Comparison of ENCODE assay signal across 14 cellular contexts in genomic region chr18:78519394-78520062, GRCh38.
DNase-seq lines count a peak whose midpoint lies in the region; ATAC-seq and TF ChIP-seq lines count a peak whose summit lies in the region.
"Had no signal": no experiment of that assay in that cellular context is flagged by ENCODE, and none has a peak within 500 bp of the region (broad histone marks: within the 10 kb centered on the region; RNA-seq: fewer than 3 reads in every experiment).

No MANE protein-coding gene starts in this region.

- peak overlapping the region; percentile 30 for H4K91ac ChIP-seq in mesenchymal stem cell (ENCODE audit: low read length)

- no peaks in the 10 kb centered on the region for H3K79me1 ChIP-seq in mesenchymal stem cell (replicated peaks; ENCODE audit: low read length, poor library complexity, severe bottlenecking)

- no peak overlapping the region for H4K8ac ChIP-seq in mesenchymal stem cell (ENCODE audit: low read length)

- H3K27me3 Mint-ChIP-seq in endodermal cell (ENCODE audit: insufficient read depth) (no peaks in the 10 kb centered on the region), osteocyte (ENCODE audit: unreplicated experiment) (no peaks in the 10 kb centered on the region)
- H3K27me3 Mint-ChIP-seq: CD4-positive, CD25-positive, alpha-beta regulatory T cell had no signal

- H2BK5ac ChIP-seq in mesenchymal stem cell (ENCODE audit: low read depth, low read length, poor library complexity, severe bottlenecking): no peak overlapping the region

- no peaks in the 10 kb centered on the region for H3K9me3 ChIP-seq in WERI-Rb-1 (ENCODE audit: severe bottlenecking)
- no peaks in the 10 kb centered on the region for H3K9me3 ChIP-seq in endodermal cell (ENCODE audit: control insufficient read depth, low read length)
- H3K9me3 ChIP-seq in mesenchymal stem cell (ENCODE audit: control insufficient read depth, low read length): peaks cover 5% of the 10 kb centered on the region
- H3K9me3 ChIP-seq: BLaER1 treated with 17β-estradiol and CSF1 and Interleukin-3, amounts not matched to agents 10 nM and 100 nM; HAP-1 had no signal

- no peak overlapping the region for H2BK12ac ChIP-seq in mesenchymal stem cell (ENCODE audit: low read length in 2 of 2)

- DNase-seq in WERI-Rb-1: peak; percentile 5
- peak; percentile 12 for DNase-seq in endodermal cell
- DNase-seq in mesenchymal stem cell: no peak
- peak; percentile 53 for DNase-seq in osteocyte (ENCODE audit: extremely low spot score, unreplicated experiment)
- no peak for DNase-seq in GM13976 (ENCODE audit: low spot score)
- DNase-seq in D341Med (ENCODE audit: low spot score): no peak
- DNase-seq: ACHN; CD4-positive, CD25-positive, alpha-beta regulatory T cell; DMS 273 treated with DMSO at 0.1 percent for 48 hours had no signal

- no peak overlapping the region for H3K18ac ChIP-seq in mesenchymal stem cell (ENCODE audit: low read depth in 1 of 2, low read length in 2 of 2)

- H2BK15ac ChIP-seq in mesenchymal stem cell (ENCODE audit: low read depth, poor library complexity, severe bottlenecking): no peak overlapping the region

- in situ Hi-C loops in GM13976 (cut with MboI; ENCODE audit: low sequenced_read_pairs, unreplicated experiment): no loop called here

- H3K14ac ChIP-seq in mesenchymal stem cell (ENCODE audit: low read length in 2 of 2): no peak overlapping the region

- H2AFZ ChIP-seq in mesenchymal stem cell (ENCODE audit: low read depth, low read length): no peak overlapping the region
- H2AFZ ChIP-seq: GM23338 had no signal

- no peaks in the 10 kb centered on the region for H3K27me3 ChIP-seq in WERI-Rb-1 (ENCODE audit: insufficient read depth, low read depth, severe bottlenecking)
- no peaks in the 10 kb centered on the region for H3K27me3 ChIP-seq in endodermal cell (ENCODE audit: control insufficient read depth, insufficient read depth, low read length, poor library complexity, severe bottlenecking)
- no peaks in the 10 kb centered on the region for H3K27me3 ChIP-seq in mesenchymal stem cell (ENCODE audit: control insufficient read depth in 1 of 2, insufficient read depth in 1 of 2, low read length in 2 of 2)
- H3K27me3 ChIP-seq: BLaER1 treated with 17β-estradiol and CSF1 and Interleukin-3, amounts not matched to agents 10 nM and 100 nM had no signal

- H3K9me3 Mint-ChIP-seq in endodermal cell (no peaks in the 10 kb centered on the region), osteocyte (ENCODE audit: unreplicated experiment) (peaks cover 33% of the 10 kb centered on the region)

- H3K27ac ChIP-seq in WERI-Rb-1: no peak overlapping the region
- no peak overlapping the region for H3K27ac ChIP-seq in endodermal cell (ENCODE audit: low read depth, low read length)
- H3K27ac ChIP-seq in mesenchymal stem cell (ENCODE audit: low read length, poor library complexity, severe bottlenecking): no peak overlapping the region
- H3K27ac ChIP-seq: BLaER1 treated with 17β-estradiol and CSF1 and Interleukin-3, amounts not matched to agents 10 nM and 100 nM had no signal

- H3K4ac ChIP-seq in mesenchymal stem cell (ENCODE audit: low read depth in 1 of 2, low read length in 2 of 2): no peak overlapping the region

- no peak overlapping the region for H2BK120ac ChIP-seq in mesenchymal stem cell (ENCODE audit: low read depth, low read length)

- H3K36me3 ChIP-seq in WERI-Rb-1 (no peaks in the 10 kb centered on the region; the same call in 1 of the 2 replicates), endodermal cell (ENCODE audit: control insufficient read depth, insufficient read depth, low read length) (no peaks in the 10 kb centered on the region), mesenchymal stem cell (ENCODE audit: control insufficient read depth in 1 of 2, insufficient read depth in 2 of 2, low read depth in 1 of 2, low read length in 2 of 2) (no peaks in the 10 kb centered on the region)
- H3K36me3 ChIP-seq: BLaER1 treated with 17β-estradiol and CSF1 and Interleukin-3, amounts not matched to agents 10 nM and 100 nM; HAP-1 had no signal

- H3K23ac ChIP-seq in mesenchymal stem cell (ENCODE audit: low read length in 2 of 2): no peak overlapping the region

- ATAC-seq in HG02973 (IDR thresholded peaks at IDR 0.05; ENCODE audit: unreplicated experiment) (no peak), GM21619 (IDR thresholded peaks at IDR 0.05; ENCODE audit: unreplicated experiment) (no peak)
- ATAC-seq: GM23338 had no signal

- H3K4me2 ChIP-seq in mesenchymal stem cell (ENCODE audit: low read length, poor library complexity, severe bottlenecking): no peak overlapping the region
- H3K4me2 ChIP-seq: BLaER1 treated with 17β-estradiol and CSF1 and Interleukin-3, amounts not matched to agents 10 nM and 100 nM; GM23338 had no signal

- H3K9ac ChIP-seq in endodermal cell (ENCODE audit: extremely low read depth, low read length, poor library complexity, severe bottlenecking): no peak overlapping the region
- no peak overlapping the region for H3K9ac ChIP-seq in mesenchymal stem cell (ENCODE audit: low read length)
- H3K9ac ChIP-seq: BLaER1 treated with 17β-estradiol and CSF1 and Interleukin-3, amounts not matched to agents 10 nM and 100 nM had no signal

- H3K4me1 ChIP-seq in endodermal cell (ENCODE audit: control insufficient read depth, insufficient read depth, low read length) (no peaks in the 10 kb centered on the region), mesenchymal stem cell (ENCODE audit: control insufficient read depth, insufficient read depth, low read depth, low read length) (no peaks in the 10 kb centered on the region)
- H3K4me1 ChIP-seq: BLaER1 treated with 17β-estradiol and CSF1 and Interleukin-3, amounts not matched to agents 10 nM and 100 nM; HAP-1 had no signal

- H3K4me3 Mint-ChIP-seq in endodermal cell: no peak overlapping the region
- H3K4me3 Mint-ChIP-seq in osteocyte (ENCODE audit: unreplicated experiment): no peak overlapping the region
- H3K4me3 Mint-ChIP-seq: CD4-positive, CD25-positive, alpha-beta regulatory T cell; GM23338 had no signal

- H3K4me1 Mint-ChIP-seq in endodermal cell (no peaks in the 10 kb centered on the region), osteocyte (ENCODE audit: unreplicated experiment) (no peaks in the 10 kb centered on the region)
- H3K4me1 Mint-ChIP-seq: CD4-positive, CD25-positive, alpha-beta regulatory T cell; GM23338 had no signal

- TF ChIP-seq CTCF in WERI-Rb-1 (IDR thresholded peaks at IDR 0.05; ENCODE audit: low read depth, low read length): no peak
- no peak for TF ChIP-seq CTCF in endodermal cell (conservative IDR thresholded peaks at IDR 0.05)
- TF ChIP-seq CTCF in osteocyte (IDR thresholded peaks at IDR 0.05): no peak
- TF ChIP-seq CTCF in GM13976 (IDR thresholded peaks at IDR 0.05; ENCODE audit: borderline replicate concordance, control extremely low read depth, extremely low read depth, insufficient read depth, missing control alignments): no peak

- H3K36me3 Mint-ChIP-seq in endodermal cell (ENCODE audit: low read depth) (no peaks in the 10 kb centered on the region), osteocyte (ENCODE audit: unreplicated experiment) (no peaks in the 10 kb centered on the region)
- H3K36me3 Mint-ChIP-seq: CD4-positive, CD25-positive, alpha-beta regulatory T cell had no signal

- H2AK5ac ChIP-seq in mesenchymal stem cell (ENCODE audit: low read length, severe bottlenecking): no peak overlapping the region

- H3K27ac Mint-ChIP-seq in endodermal cell: no peak overlapping the region
- H3K27ac Mint-ChIP-seq in osteocyte (ENCODE audit: unreplicated experiment): no peak overlapping the region
- H3K27ac Mint-ChIP-seq: CD4-positive, CD25-positive, alpha-beta regulatory T cell; GM23338 had no signal

- WGBS in endodermal cell (ENCODE audit: insufficient coverage in 1 of 2, insufficient read length in 1 of 2), 2 experiments: 92 to 94% methylated on average over 10 to 15 of the region's 15 CpGs
- 87% methylated on average over 15 of the region's 15 CpGs for WGBS in mesenchymal stem cell

- H3K4me3 ChIP-seq in WERI-Rb-1 (ENCODE audit: low read depth, low read length): no peak overlapping the region
- no peak overlapping the region for H3K4me3 ChIP-seq in endodermal cell (ENCODE audit: low read length)
- H3K4me3 ChIP-seq in mesenchymal stem cell (ENCODE audit: insufficient read depth in 1 of 2, low read depth in 1 of 2, low read length in 2 of 2): no peak overlapping the region
- H3K4me3 ChIP-seq: BLaER1 treated with 17β-estradiol and CSF1 and Interleukin-3, amounts not matched to agents 10 nM and 100 nM; GM23338; HAP-1 had no signal

Comparison
In these comparisons a context has a peak if more than half of its experiments do, and no peak if none do; other contexts are left out.
1. DNase-seq: peak in WERI-Rb-1 (single experiment), endodermal cell (single experiment) and osteocyte (single experiment); none in mesenchymal stem cell (single experiment), GM13976 (single experiment) and D341Med (single experiment).